In genomic region chr9:21171351-21171750, GRCh38 we compare ENCODE assay signal across 34 cellular contexts.
"Had no signal": no experiment of that assay in that cellular context is flagged by ENCODE, and none has a peak within 500 bp of the region (broad histone marks: within the 10 kb centered on the region; RNA-seq: fewer than 3 reads in every experiment).

No MANE protein-coding gene starts in this region.

- H3K4me3 ChIP-seq: MG63 had no signal

- H3K4me2 ChIP-seq: KMS-11 had no signal

- H3K9me3 ChIP-seq: MG63 had no signal

- H3K27ac ChIP-seq: KMS-11 had no signal

- H3K9ac ChIP-seq: KMS-11 had no signal

- H3K36me3 ChIP-seq: MG63 had no signal

- DNase-seq: Karpas-422, Kasumi-1, MG63, MM.1S, MV-4-11, NCI-H1048, NCI-H1092, NCI-H1092 treated with DMSO at 0.1 percent for 48 hours, NCI-H1105, NCI-H1105 treated with DMSO at 0.1 percent for 48 hours, NCI-H1417, NCI-H1417 treated with DMSO at 0.1 percent for 48 hours, NCI-H1436, NCI-H1436 treated with DMSO at 0.1 percent for 48 hours, NCI-H146, NCI-H1694, NCI-H1694 treated with DMSO at 0.1 percent for 48 hours, NCI-H187, NCI-H1930, NCI-H2029, NCI-H2029 treated with DMSO at 0.1 percent for 48 hours, NCI-H2081, NCI-H2081 treated with DMSO at 0.1 percent for 48 hours, NCI-H2107, NCI-H2171, NCI-H2171 treated with DMSO at 0.1 percent for 48 hours, NCI-H2227 treated with DMSO at 0.1 percent for 48 hours, NCI-H226, NCI-H345, NCI-H446, NCI-H446 treated with DMSO at 0.1 percent for 48 hours, NCI-H510A, NCI-H510A treated with DMSO at 0.1 percent for 48 hours had no signal
